ENCODE assay signal across 8 cellular contexts in genomic region chr5:132227485-132228240, GRCh38. TPM values are rescaled to one million over a fixed set of nuclear protein-coding genes. Genes with fewer than 3 reads are reported as not detected.
DNase-seq lines count a peak whose midpoint lies in the region; ATAC-seq and TF ChIP-seq lines count a peak whose summit lies in the region.

P4HA2 (minus strand) TSS chr5:132227853; CDS start chr5:132218626, 9,227 bp downstream.

- H3K4me3 ChIP-seq in neural progenitor cell (peak within 1 kb of the TSS; percentile 74), transverse colon (peak within 1 kb of the TSS; percentile 64 to 95 (median 76))

- TF ChIP-seq CTCF in neural progenitor cell (IDR thresholded peaks at IDR 0.05) (no peak), transverse colon (IDR thresholded peaks at IDR 0.05) (peak in 4 of 5 experiments; percentile 32 to 59 (median 44))

- peak within 1 kb of the TSS; percentile 70 for H3K4me3 Mint-ChIP-seq in activated naive CD8-positive, alpha-beta T cell
- H3K4me3 Mint-ChIP-seq in neural progenitor cell = peak within 1 kb of the TSS; percentile 84

- H3K36me3 ChIP-seq in neural progenitor cell (no peaks in the 10 kb centered on the region), transverse colon (no peaks in the 10 kb centered on the region)

- peaks cover 49% of the 10 kb centered on the region for H3K27me3 ChIP-seq in neural progenitor cell
- H3K27me3 ChIP-seq in transverse colon = no peaks in the 10 kb centered on the region

- 1% methylated on average over 15 of the region's 92 CpGs; no CpG with 5 or more reads in 1 of the 2 donors for WGBS in transverse colon (ENCODE audit: low coverage in 1 of 2), 2 donors

- peak; percentile 81 for DNase-seq in COLO668 (lab: John Stamatoyannopoulos, UW; ENCODE audit: unreplicated experiment)
- DNase-seq in OCI-M1 (lab: John Stamatoyannopoulos, UW) = peak; percentile 48
- DNase-seq in glomerular endothelial cell (ENCODE audit: extremely low read depth, low read depth, low spot score) = no peak
- peak; percentile 86 for DNase-seq in neural progenitor cell (ENCODE audit: low spot score)
- DNase-seq in transverse colon = peak; percentile 91

- TF ChIP-seq POLR2A in transverse colon (IDR thresholded peaks at IDR 0.05) = peak; percentile 86

- H3K36me3 Mint-ChIP-seq in activated naive CD8-positive, alpha-beta T cell = no peaks in the 10 kb centered on the region
- H3K36me3 Mint-ChIP-seq in neural progenitor cell = no peaks in the 10 kb centered on the region

- H3K9ac ChIP-seq in neural progenitor cell = no peak within 1 kb of the TSS

- peak; percentile 91 for ATAC-seq in GM19351 (IDR thresholded peaks at IDR 0.05; ENCODE audit: unreplicated experiment)
- peak; percentile 87 for ATAC-seq in HG03439 (IDR thresholded peaks at IDR 0.05; ENCODE audit: unreplicated experiment)

- H3K27me3 Mint-ChIP-seq in activated naive CD8-positive, alpha-beta T cell = peaks cover 22% of the 10 kb centered on the region
- H3K27me3 Mint-ChIP-seq in neural progenitor cell (ENCODE audit: insufficient read depth, low read depth) = peaks cover 23% of the 10 kb centered on the region

- no peak within 1 kb of the TSS for H3K27ac ChIP-seq in neural progenitor cell
- peak within 1 kb of the TSS; percentile 93 to 95 (median 93) for H3K27ac ChIP-seq in transverse colon

- peak within 1 kb of the TSS; percentile 98 for H2AFZ ChIP-seq in neural progenitor cell (replicated peaks)

- H3K9me3 ChIP-seq in neural progenitor cell (ENCODE audit: low read depth) = no peaks in the 10 kb centered on the region
- no peaks in the 10 kb centered on the region for H3K9me3 ChIP-seq in transverse colon

- peaks cover 21% of the 10 kb centered on the region for H3K4me1 Mint-ChIP-seq in activated naive CD8-positive, alpha-beta T cell (ENCODE audit: low read depth)
- peaks cover 11% of the 10 kb centered on the region for H3K4me1 Mint-ChIP-seq in neural progenitor cell

- no peak within 1 kb of the TSS for H3K27ac Mint-ChIP-seq in activated naive CD8-positive, alpha-beta T cell
- no peak within 1 kb of the TSS for H3K27ac Mint-ChIP-seq in neural progenitor cell

- no peak for TF ChIP-seq EP300 in transverse colon (IDR thresholded peaks at IDR 0.05; ENCODE audit: low read depth)

- H3K79me2 ChIP-seq in neural progenitor cell (ENCODE audit: low read depth) = no peaks in the 10 kb centered on the region

- no peaks in the 10 kb centered on the region for H3F3A ChIP-seq in neural progenitor cell (ENCODE audit: low read depth)

- intact Hi-C loops in transverse colon (cut with DNase I; ENCODE audit: low total_unique reads) = no loop called here

- H3K4me1 ChIP-seq in neural progenitor cell (peaks cover 3% of the 10 kb centered on the region), transverse colon (peaks cover 26 to 48% (median 34%) of the 10 kb centered on the region in 4 donors)

- in situ Hi-C loops in transverse colon (cut with MboI; ENCODE audit: low pct_ligation_motif_present in 1 of 4, low pct_unique_long_range_greater_than_20kb in 1 of 4, low sequenced_read_pairs in 3 of 4) = no loop called here

- H3K9me3 Mint-ChIP-seq in activated naive CD8-positive, alpha-beta T cell (ENCODE audit: low read depth) = no peaks in the 10 kb centered on the region
- H3K9me3 Mint-ChIP-seq in neural progenitor cell = no peaks in the 10 kb centered on the region

- H3K4me2 ChIP-seq in neural progenitor cell = peak within 1 kb of the TSS; percentile 85

- no peaks in the 10 kb centered on the region for H4K20me1 ChIP-seq in neural progenitor cell (ENCODE audit: low read depth)

RNA-seq across cellular contexts. Expression of gene P4HA2, which starts in this region (rescaled TPM):
- total RNA-seq in glomerular endothelial cell (109 and 151 TPM in 2 replicates), neural progenitor cell (ENCODE audit: low replicate concordance) (12.4 and 15.9 TPM in 2 replicates), transverse colon (10 to 100 TPM; 22.1 to 53.5 (median 32.7) TPM)
